In genomic region chrX:16786791-16787735, GRCh38 we compare ENCODE assay signal across 8 cellular contexts. TPM values are rescaled to one million over a fixed set of nuclear protein-coding genes. Genes with fewer than 3 reads are reported as not detected.
DNase-seq lines count a peak whose midpoint lies in the region; ATAC-seq and TF ChIP-seq lines count a peak whose summit lies in the region.

No MANE protein-coding gene starts in this region.

- H3K9me3 ChIP-seq in iPS-15b (ENCODE audit: control insufficient read depth, insufficient read depth, low read length) (no peaks in the 10 kb centered on the region), smooth muscle cell (replicated peaks; ENCODE audit: low read depth) (no peaks in the 10 kb centered on the region)

- peaks cover 11% of the 10 kb centered on the region for H4K20me1 ChIP-seq in smooth muscle cell (ENCODE audit: low read depth)

- H3K36me3 ChIP-seq in iPS-15b (ENCODE audit: control insufficient read depth, insufficient read depth, low read length) (peaks cover 10% of the 10 kb centered on the region), smooth muscle cell (ENCODE audit: low read depth) (no peaks in the 10 kb centered on the region)

- TF ChIP-seq CTCF in GM10266 (IDR thresholded peaks at IDR 0.05; ENCODE audit: control insufficient read depth, insufficient read depth, low read depth, missing control alignments) (no peak), astrocyte of the cerebellum (IDR thresholded peaks at IDR 0.05; ENCODE audit: low read depth, low read length, missing control alignments) (no peak), smooth muscle cell (IDR thresholded peaks at IDR 0.05; ENCODE audit: borderline replicate concordance, insufficient read depth, poor library complexity, severe bottlenecking) (no peak)

- H3K79me2 ChIP-seq in smooth muscle cell (ENCODE audit: low read depth): peaks cover 48% of the 10 kb centered on the region

- H3K27me3 ChIP-seq in iPS-15b (ENCODE audit: control insufficient read depth, insufficient read depth, low read length) (no peaks in the 10 kb centered on the region), smooth muscle cell (ENCODE audit: low read depth) (no peaks in the 10 kb centered on the region)

- in situ Hi-C loops in astrocyte of the cerebellum (cut with HindIII; ENCODE audit: low sequenced_read_pairs): no loop called here

- H3K4me3 ChIP-seq in astrocyte of the cerebellum (ENCODE audit: low read depth, low read length): peak overlapping the region; percentile 59
- peak overlapping the region; percentile 85 for H3K4me3 ChIP-seq in iPS-15b (ENCODE audit: low read depth, low read length)
- peak overlapping the region; percentile 73 for H3K4me3 ChIP-seq in smooth muscle cell

- no peaks in the 10 kb centered on the region for H3K4me1 ChIP-seq in iPS-15b (ENCODE audit: control insufficient read depth, insufficient read depth, low read length)
- H3K4me1 ChIP-seq in smooth muscle cell (ENCODE audit: low read depth): peaks cover 12% of the 10 kb centered on the region

- DNase-seq in GM10266 (ENCODE audit: extremely low spot score) (peak; percentile 28), T-helper 1 cell (peak; percentile 8 to 37 (median 18)), astrocyte of the cerebellum (ENCODE audit: low read depth) (no peak), smooth muscle cell (lab: John Stamatoyannopoulos, UW; ENCODE audit: unreplicated experiment) (peak; percentile 3), A172 (ENCODE audit: low spot score) (no peak)

- 6% methylated on average over 41 of the region's 73 CpGs for WGBS in smooth muscle cell (ENCODE audit: low lambda C conversion rate)

- ATAC-seq in HG02798 (IDR thresholded peaks at IDR 0.05; ENCODE audit: poor library complexity, unreplicated experiment): peak; percentile 20
- no peak for ATAC-seq in GM18520 (IDR thresholded peaks at IDR 0.05; ENCODE audit: unreplicated experiment)

- H3F3A ChIP-seq in smooth muscle cell (ENCODE audit: low read depth): no peaks in the 10 kb centered on the region

- H3K9ac ChIP-seq in iPS-15b (ENCODE audit: low read depth, low read length) (peak overlapping the region; percentile 75), smooth muscle cell (ENCODE audit: low read depth) (peak overlapping the region; percentile 84)

- H2AFZ ChIP-seq in smooth muscle cell (ENCODE audit: low read depth): peak overlapping the region; percentile 74

- H3K27ac ChIP-seq in smooth muscle cell (ENCODE audit: low read depth): peak overlapping the region; percentile 53

- H3K4me2 ChIP-seq in smooth muscle cell: peak overlapping the region; percentile 99

RNA-seq across cellular contexts. Expression of gene TXLNG, which starts 0.8 kb away (rescaled TPM):
- total RNA-seq in smooth muscle cell: 17.5 and 19.6 TPM in 2 replicates
- 5.7 and 7.8 TPM in 2 replicates for polyA plus RNA-seq in smooth muscle cell
- 14.7 and 21.1 TPM in 2 replicates for total RNA-seq in A172 (2014; rRNA removed; shearing (Covaris generic))

Comparison
In these comparisons a context has a peak if more than half of its experiments do, and no peak if none do; other contexts are left out.
1. DNase-seq: peak in GM10266 (single experiment), T-helper 1 cell (5 of 5) and smooth muscle cell (single experiment); none in astrocyte of the cerebellum (single experiment) and A172 (single experiment).
2. Peak in every context shown above with its lines, with median percentiles within 50 percentile points of each other: H3K4me3 ChIP-seq.